In the genomic region with DNA sequence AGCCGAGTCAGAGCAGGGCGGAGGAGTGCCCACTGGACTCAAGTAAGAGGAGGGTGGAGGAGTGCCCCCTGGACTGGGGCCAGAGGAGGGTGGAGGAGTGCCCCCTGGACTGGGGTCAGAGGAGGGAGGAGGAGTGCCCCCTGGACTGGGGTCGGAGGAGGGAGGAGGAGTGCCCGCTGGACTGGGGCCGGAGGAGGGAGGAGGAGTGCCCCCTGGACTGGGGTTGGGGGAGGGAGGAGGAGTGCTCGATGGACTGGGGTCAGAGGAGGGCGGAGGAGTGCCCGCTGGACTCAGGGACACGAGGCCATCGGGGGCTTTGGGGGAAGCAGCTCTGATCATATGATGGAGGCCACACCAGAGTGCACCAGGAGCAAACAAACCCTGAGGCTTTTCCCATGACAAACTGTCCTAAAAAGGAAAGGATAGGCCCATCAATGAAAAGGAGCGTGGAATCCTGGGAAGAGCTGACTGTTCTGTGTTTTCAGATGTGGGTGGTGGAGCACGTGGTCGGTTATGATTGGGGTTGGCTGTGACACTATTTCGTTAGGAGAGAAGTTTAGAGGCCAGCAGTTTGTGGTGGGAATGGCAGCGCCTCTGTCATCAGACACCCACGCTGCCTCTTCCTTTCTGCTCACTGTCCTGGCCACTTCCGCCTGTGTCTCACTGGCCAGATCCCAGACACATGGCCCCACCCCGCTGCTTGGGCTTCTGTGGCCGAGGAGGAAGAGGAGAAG, we compare ENCODE assay signal across 10 cellular contexts. TPM values are rescaled to one million over a fixed set of nuclear protein-coding genes. Genes with fewer than 3 reads are reported as not detected.
DNase-seq lines count a peak whose midpoint lies in the region; ATAC-seq, FAIRE-seq and TF ChIP-seq lines count a peak whose summit lies in the region.
"Had no signal": no experiment of that assay in that cellular context is flagged by ENCODE, and none has a peak within 500 bp of the region (broad histone marks: within the 10 kb centered on the region; RNA-seq: fewer than 3 reads in every experiment).

No MANE protein-coding gene starts in this region.

- intact Hi-C loops in prostate gland (cut with DNase I), result no loop called here

- H3K4me3 Mint-ChIP-seq in astrocyte (ENCODE audit: unreplicated experiment), result no peak overlapping the region

- TF ChIP-seq EP300 in upper lobe of left lung (IDR thresholded peaks at IDR 0.05), result no peak

- 62 to 66% methylated on average over 19 of the region's 19 CpGs for WGBS in upper lobe of left lung, 2 donors
- 57% methylated on average over 19 of the region's 19 CpGs for WGBS in prostate gland

- peak in 1 of 4 donors; percentile 56 for TF ChIP-seq POLR2A in upper lobe of left lung (IDR thresholded peaks at IDR 0.05)
- TF ChIP-seq POLR2A in prostate gland (IDR thresholded peaks at IDR 0.05), result no peak

- no peak overlapping the region for H3K27ac Mint-ChIP-seq in astrocyte (ENCODE audit: unreplicated experiment)

- ATAC-seq in upper lobe of left lung (ENCODE audit: low FRiP score in 2 of 2), result peak; percentile 65 to 93

- DNase-seq in stimulated activated CD4-positive, alpha-beta T cell treated with anti-CD3 and anti-CD28 coated beads, Interleukin-1b, Interleukin-23, amount 100 ng/mL, for 48 hours, result peak; percentile 22
- DNase-seq in stimulated activated CD4-positive, alpha-beta T cell treated with anti-CD3 and anti-CD28 coated beads, Interleukin-4, amount 100 ng/mL, for 1 hour, result no peak
- DNase-seq in astrocyte (ENCODE audit: low read depth) (peak; percentile 76), medulla oblongata (ENCODE audit: extremely low spot score) (peak; percentile 81), upper lobe of left lung (peak in 1 of 2 donors; percentile 88), cerebellum (ENCODE audit: low spot score) (no peak), DMS153 (lab: John Stamatoyannopoulos, UW) (no peak), prostate gland (ENCODE audit: low spot score) (no peak)

- no peak overlapping the region for H3K9ac ChIP-seq in astrocyte (ENCODE audit: low read length)

- H3K79me2 ChIP-seq in astrocyte (ENCODE audit: insufficient read depth, low read length), result no peaks in the 10 kb centered on the region

- H3K4me1 Mint-ChIP-seq in astrocyte (ENCODE audit: low read depth, unreplicated experiment), result peaks cover 17% of the 10 kb centered on the region

- H3K4me1 ChIP-seq in astrocyte (ENCODE audit: insufficient read depth, low read length) (peaks cover 23% of the 10 kb centered on the region), upper lobe of left lung (peaks cover 5 to 30% (median 12%) of the 10 kb centered on the region in 4 donors), prostate gland (replicated peaks) (no peaks in the 10 kb centered on the region)

- H3K4me3 ChIP-seq in astrocyte (ENCODE audit: insufficient read depth, low read depth, low read length), result no peak overlapping the region
- H3K4me3 ChIP-seq in upper lobe of left lung, result no peak overlapping the region
- no peak overlapping the region for H3K4me3 ChIP-seq in prostate gland

- peak overlapping the region; percentile 37 for H3K27ac ChIP-seq in astrocyte (ENCODE audit: low read depth, low read length)
- H3K27ac ChIP-seq in upper lobe of left lung, result peak overlapping the region; percentile 30 to 78 (median 49)
- H3K27ac ChIP-seq in prostate gland, result no peak overlapping the region

- no peaks in the 10 kb centered on the region for H3K36me3 ChIP-seq in astrocyte (ENCODE audit: insufficient read depth, low read length)
- no peaks in the 10 kb centered on the region for H3K36me3 ChIP-seq in upper lobe of left lung
- no peaks in the 10 kb centered on the region for H3K36me3 ChIP-seq in prostate gland

- peaks cover 20% of the 10 kb centered on the region for H3K27me3 Mint-ChIP-seq in astrocyte (ENCODE audit: low read depth, unreplicated experiment)

- no peak for FAIRE-seq in astrocyte (lab: Jason Lieb, UNC)
- FAIRE-seq: G401.6, TTC549 had no signal

- no peak for TF ChIP-seq CTCF in astrocyte (IDR thresholded peaks at IDR 0.05; ENCODE audit: insufficient read depth, low read depth, low read length)
- no peak for TF ChIP-seq CTCF in upper lobe of left lung (IDR thresholded peaks at IDR 0.05)
- no peak for TF ChIP-seq CTCF in prostate gland (IDR thresholded peaks at IDR 0.05)

- no peaks in the 10 kb centered on the region for H4K20me1 ChIP-seq in astrocyte (ENCODE audit: insufficient read depth, low read length)

- H3K36me3 Mint-ChIP-seq in astrocyte (ENCODE audit: low read depth, unreplicated experiment), result no peaks in the 10 kb centered on the region

- peak overlapping the region; percentile 43 for H3K4me2 ChIP-seq in astrocyte (ENCODE audit: low read length)

- H3K9me3 ChIP-seq in astrocyte (ENCODE audit: insufficient read depth, low read depth, low read length), result no peaks in the 10 kb centered on the region
- H3K9me3 ChIP-seq in upper lobe of left lung, result no peaks in the 10 kb centered on the region
- no peaks in the 10 kb centered on the region for H3K9me3 ChIP-seq in prostate gland

- peaks cover 2% of the 10 kb centered on the region for H3K9me3 Mint-ChIP-seq in astrocyte (ENCODE audit: unreplicated experiment)

- H3K27me3 ChIP-seq in astrocyte (ENCODE audit: insufficient read depth, low read length) (no peaks in the 10 kb centered on the region), upper lobe of left lung (no peaks in the 10 kb centered on the region), prostate gland (replicated peaks; ENCODE audit: insufficient read depth) (no peaks in the 10 kb centered on the region)

- H2AFZ ChIP-seq in astrocyte (ENCODE audit: low read depth, low read length), result peak overlapping the region; percentile 62

RNA-seq across cellular contexts. Expression of a gene that starts 24.5 kb away (rescaled TPM):
- total RNA-seq in astrocyte (11.8 and 12.3 TPM in 2 replicates), upper lobe of left lung (100 to 1,000 TPM; 131 to 481 (median 261) TPM), cerebellum (40.8 TPM), prostate gland (100 to 1,000 TPM in 1 of 2 donors, 10 to 100 TPM in 1; 22.5 to 203 TPM)

Comparison
In these comparisons a context has a peak if more than half of its experiments do, and no peak if none do; other contexts are left out.
1. DNase-seq: peak in stimulated activated CD4-positive, alpha-beta T cell treated with anti-CD3 and anti-CD28 coated beads, Interleukin-1b, Interleukin-23, amount 100 ng/mL, for 48 hours (single experiment), astrocyte (single experiment) and medulla oblongata (single experiment); none in stimulated activated CD4-positive, alpha-beta T cell treated with anti-CD3 and anti-CD28 coated beads, Interleukin-4, amount 100 ng/mL, for 1 hour (single experiment), cerebellum (single experiment), DMS153 (single experiment) and prostate gland (single experiment).
2. H3K27ac ChIP-seq: peak in astrocyte (single experiment) and upper lobe of left lung (4 of 4); none in prostate gland (0 of 2).